35 cellular contexts compared by ENCODE assay signal in the genomic region with DNA sequence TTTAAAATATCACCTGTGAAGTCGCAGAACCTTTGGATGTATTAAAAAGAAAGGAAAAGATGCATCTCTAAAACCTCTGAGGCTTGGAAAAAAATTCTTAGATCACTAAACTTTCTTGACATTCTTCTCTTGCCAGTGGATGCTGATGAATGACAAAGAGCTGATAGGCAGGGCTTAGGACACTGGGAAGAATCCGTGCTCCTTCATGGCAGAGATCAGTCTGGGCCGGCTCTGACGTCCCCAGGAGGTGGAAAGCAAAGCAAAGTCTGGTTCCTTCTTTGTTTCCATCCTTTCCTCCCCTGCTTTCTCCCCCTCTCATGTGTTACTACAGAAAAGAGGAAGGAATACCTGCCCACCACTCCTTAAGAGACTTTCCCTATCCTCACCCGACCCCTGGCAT.
"Had no signal": no experiment of that assay in that cellular context is flagged by ENCODE, and none has a peak within 500 bp of the region (broad histone marks: within the 10 kb centered on the region; RNA-seq: fewer than 3 reads in every experiment).

No MANE protein-coding gene starts in this region.

- H3K4me3 ChIP-seq: adrenal gland, body of pancreas, breast epithelium had no signal

- H3K9me3 Mint-ChIP-seq: activated CD4-positive, alpha-beta memory T cell treated with anti-CD3 and anti-CD28 coated beads, Interleukin-2, amount 10 ng/mL, durations not matched to agents 7 days and 5 days; activated CD4-positive, alpha-beta T cell treated with anti-CD3 and anti-CD28 coated beads, Interleukin-2, amount 10 ng/mL, durations not matched to agents 7 days and 5 days; activated naive CD4-positive, alpha-beta T cell treated with anti-CD3 and anti-CD28 coated beads for 36 hours; activated T-cell treated with anti-CD3 and anti-CD28 coated beads, Interleukin-2, amount 50 U/mL, for 4 hours; activated T-cell treated with anti-CD3 and anti-CD28 coated beads, Interleukin-2, amount 50 U/mL, for 72 hours; activated T-helper 1 cell treated with anti-CD3 and anti-CD28 coated beads, Interleukin-12 subunit alpha, Interleukin-12 subunit beta, Interleukin-2, Interleukin-4 antibody, amounts not matched to agents 30 ng/mL and 10 ng/mL and 1 ng/mL, durations not matched to agents 14 hours and 24 hours and 36 hours; T-helper 1 cell treated with Interleukin-12 subunit alpha and Interleukin-12 subunit beta and Interleukin-4 antibody, amounts not matched to agents 30 μg/mL and 1 μg/mL, for 36 hours; T-helper 2 cell treated with Interferon-gamma antibody and Interleukin-4, amounts not matched to agents 5 μg/mL and 100 μg/mL, for 36 hours had no signal

- DNase-seq: activated CD4-positive, alpha-beta memory T cell treated with anti-CD3 and anti-CD28 coated beads, Interleukin-2, amount 10 ng/mL, durations not matched to agents 7 days and 5 days; activated CD4-positive, alpha-beta T cell treated with anti-CD3 and anti-CD28 coated beads for 1 hour; activated CD4-positive, alpha-beta T cell treated with anti-CD3 and anti-CD28 coated beads for 36 hours; activated CD4-positive, alpha-beta T cell treated with anti-CD3 and anti-CD28 coated beads for 48 hours; activated CD4-positive, alpha-beta T cell treated with anti-CD3 and anti-CD28 coated beads, Interleukin-2, amount 10 ng/mL, durations not matched to agents 7 days and 5 days; activated CD4-positive, alpha-beta T cell treated with anti-CD3 and anti-CD28 coated beads, Interleukin-2, amount 50 U/mL, for 48 hours; activated CD4-positive, CD25-positive, alpha-beta regulatory T cell; activated CD8-positive, alpha-beta memory T cell treated with anti-CD3 and anti-CD28 coated beads, Interleukin-2, amount 50 U/mL, for 4 hours; activated effector memory CD4-positive, alpha-beta T cell treated with anti-CD3 and anti-CD28 coated beads, Interleukin-2, amount 50 U/mL, for 16 hours; activated gamma-delta T cell treated with Interleukin-2 at 50 U/mL for 16 hours; activated naive CD4-positive, alpha-beta T cell; activated naive CD4-positive, alpha-beta T cell treated with anti-CD3 and anti-CD28 coated beads for 36 hours; activated naive CD4-positive, alpha-beta T cell treated with anti-CD3 and anti-CD28 coated beads, Interleukin-2, amount 50 U/mL, for 16 hours; activated naive CD8-positive, alpha-beta T cell treated with anti-CD3 and anti-CD28 coated beads for 36 hours; activated T-cell treated with anti-CD3 and anti-CD28 coated beads for 4 hours; activated T-cell treated with anti-CD3 and anti-CD28 coated beads, Interleukin-2, amount 50 U/mL, for 1 hour; activated T-cell treated with anti-CD3 and anti-CD28 coated beads, Interleukin-2, amount 50 U/mL, for 4 hours; activated T-cell treated with anti-CD3 and anti-CD28 coated beads, Interleukin-2, amount 50 U/mL, for 72 hours; adrenal gland; amniotic stem cell; aorta; body of pancreas; brain microvascular endothelial cell; central memory CD4-positive, alpha-beta T cell; T-helper 1 cell; T-helper 2 cell; T-helper 9 cell had no signal

- H3K27me3 ChIP-seq: adrenal gland, body of pancreas, breast epithelium had no signal

- ATAC-seq: activated CD4-positive, CD25-positive, alpha-beta regulatory T cell treated with anti-CD3 and anti-CD28 coated beads, Interleukin-2, amount 50 U/mL, for 24 hours; activated naive CD4-positive, alpha-beta T cell treated with anti-CD3 and anti-CD28 coated beads, Interleukin-2, amount 50 U/mL, for 72 hours; activated T-cell treated with anti-CD3 and anti-CD28 coated beads, Interleukin-2, amount 50 U/mL, for 4 hours; activated T-cell treated with anti-CD3 and anti-CD28 coated beads, Interleukin-2, amount 50 U/mL, for 72 hours; activated T-helper 17 cell treated with anti-CD3 and anti-CD28 coated beads, Interleukin-2, amount 50 U/mL, for 72 hours; body of pancreas had no signal

- H3K4me3 Mint-ChIP-seq: activated CD4-positive, alpha-beta memory T cell treated with anti-CD3 and anti-CD28 coated beads, Interleukin-2, amount 10 ng/mL, durations not matched to agents 7 days and 5 days; activated CD4-positive, alpha-beta T cell treated with anti-CD3 and anti-CD28 coated beads for 36 hours; activated CD4-positive, alpha-beta T cell treated with anti-CD3 and anti-CD28 coated beads, Interleukin-2, amount 10 ng/mL, durations not matched to agents 7 days and 5 days; activated naive CD4-positive, alpha-beta T cell treated with anti-CD3 and anti-CD28 coated beads for 36 hours; activated naive CD8-positive, alpha-beta T cell treated with anti-CD3 and anti-CD28 coated beads for 36 hours; activated T-cell treated with anti-CD3 and anti-CD28 coated beads, Interleukin-2, amount 50 U/mL, for 4 hours; activated T-cell treated with anti-CD3 and anti-CD28 coated beads, Interleukin-2, amount 50 U/mL, for 72 hours; activated T-helper 1 cell treated with anti-CD3 and anti-CD28 coated beads, Interleukin-12 subunit alpha, Interleukin-12 subunit beta, Interleukin-2, Interleukin-4 antibody, amounts not matched to agents 30 ng/mL and 10 ng/mL and 1 ng/mL, durations not matched to agents 14 hours and 24 hours and 36 hours; activated T-helper 17 cell treated with anti-CD3 and anti-CD28 coated beads, Interleukin-2, amount 50 U/mL, for 72 hours; T-helper 1 cell treated with Interleukin-12 subunit alpha and Interleukin-12 subunit beta and Interleukin-4 antibody, amounts not matched to agents 30 μg/mL and 1 μg/mL, for 36 hours; T-helper 2 cell treated with Interferon-gamma antibody and Interleukin-4, amounts not matched to agents 5 μg/mL and 100 μg/mL, for 36 hours had no signal

- H3K36me3 ChIP-seq: adrenal gland, brain microvascular endothelial cell, breast epithelium had no signal

- H3K27ac Mint-ChIP-seq: activated CD4-positive, alpha-beta memory T cell treated with anti-CD3 and anti-CD28 coated beads, Interleukin-2, amount 10 ng/mL, durations not matched to agents 7 days and 5 days; activated CD4-positive, alpha-beta T cell treated with anti-CD3 and anti-CD28 coated beads for 36 hours; activated CD4-positive, alpha-beta T cell treated with anti-CD3 and anti-CD28 coated beads, Interleukin-2, amount 10 ng/mL, durations not matched to agents 7 days and 5 days; activated naive CD4-positive, alpha-beta T cell treated with anti-CD3 and anti-CD28 coated beads for 36 hours; activated naive CD4-positive, alpha-beta T cell treated with anti-CD3 and anti-CD28 coated beads, Interleukin-2, amount 50 U/mL, for 72 hours; activated naive CD8-positive, alpha-beta T cell treated with anti-CD3 and anti-CD28 coated beads for 36 hours; activated T-cell treated with anti-CD3 and anti-CD28 coated beads, Interleukin-2, amount 50 U/mL, for 72 hours; activated T-helper 1 cell treated with anti-CD3 and anti-CD28 coated beads, Interleukin-12 subunit alpha, Interleukin-12 subunit beta, Interleukin-2, Interleukin-4 antibody, amounts not matched to agents 30 ng/mL and 10 ng/mL and 1 ng/mL, durations not matched to agents 14 hours and 24 hours and 36 hours; activated T-helper 17 cell treated with anti-CD3 and anti-CD28 coated beads, Interleukin-2, amount 50 U/mL, for 72 hours; T-helper 1 cell treated with Interleukin-12 subunit alpha and Interleukin-12 subunit beta and Interleukin-4 antibody, amounts not matched to agents 30 μg/mL and 1 μg/mL, for 36 hours; T-helper 2 cell treated with Interferon-gamma antibody and Interleukin-4, amounts not matched to agents 5 μg/mL and 100 μg/mL, for 36 hours had no signal

- H3K27me3 Mint-ChIP-seq: activated CD4-positive, alpha-beta memory T cell treated with anti-CD3 and anti-CD28 coated beads, Interleukin-2, amount 10 ng/mL, durations not matched to agents 7 days and 5 days; activated CD4-positive, alpha-beta T cell treated with anti-CD3 and anti-CD28 coated beads for 36 hours; activated CD4-positive, alpha-beta T cell treated with anti-CD3 and anti-CD28 coated beads, Interleukin-2, amount 10 ng/mL, durations not matched to agents 7 days and 5 days; activated naive CD8-positive, alpha-beta T cell treated with anti-CD3 and anti-CD28 coated beads for 36 hours; activated T-helper 17 cell treated with anti-CD3 and anti-CD28 coated beads, Interleukin-2, amount 50 U/mL, for 72 hours had no signal

- H3K27ac ChIP-seq: adrenal gland, body of pancreas, brain microvascular endothelial cell, breast epithelium, VCaP had no signal

- H3K4me1 ChIP-seq: adrenal gland, body of pancreas, breast epithelium had no signal
